ENCODE assay signal across 23 cellular contexts in genomic region chr1:85830837-85831236, GRCh38.
"Had no signal": no experiment of that assay in that cellular context is flagged by ENCODE, and none has a peak within 500 bp of the region (broad histone marks: within the 10 kb centered on the region; RNA-seq: fewer than 3 reads in every experiment).

No MANE protein-coding gene starts in this region.

- FAIRE-seq: bronchial epithelial cell, frontal cortex, TTC549 had no signal

- DNase-seq: activated CD4-positive, alpha-beta T cell treated with anti-CD3 and anti-CD28 coated beads for 4 hours; activated CD4-positive, alpha-beta T cell treated with anti-CD3 and anti-CD28 coated beads, Interleukin-2, amount 50 U/mL, for 4 hours; activated naive CD4-positive, alpha-beta T cell; activated T-cell treated with anti-CD3 and anti-CD28 coated beads for 4 hours; activated T-cell treated with anti-CD3 and anti-CD28 coated beads, Interleukin-2, amount 50 U/mL, for 72 hours; kidney glomerular epithelial cell; mucosa of descending colon; posterior cingulate gyrus; spleen; stimulated activated naive CD4-positive, alpha-beta T cell treated with Interleukin-2 at 50 U/mL for 16 hours had no signal

- H3K4me3 ChIP-seq: left lung, lung, mucosa of descending colon, spleen, tibial nerve had no signal

- H3K36me3 ChIP-seq: left lung, spleen, tibial nerve had no signal

- H3K4me1 ChIP-seq: left lung, spleen, tibial nerve had no signal

- ATAC-seq: activated naive CD4-positive, alpha-beta T cell treated with anti-CD3 and anti-CD28 coated beads, Interleukin-2, amount 50 U/mL, for 72 hours; activated T-cell treated with anti-CD3 and anti-CD28 coated beads, Interleukin-2, amount 50 U/mL, for 72 hours; left lung; mucosa of descending colon; natural killer cell treated with Interleukin-12 subunit alpha and Interleukin-12 subunit beta and Interleukin-15 and Interleukin-18, amount 100 ng/mL, for 72 hours; right cardiac atrium had no signal

- H3K4me3 Mint-ChIP-seq: activated T-cell treated with anti-CD3 and anti-CD28 coated beads, Interleukin-2, amount 50 U/mL, for 72 hours; central memory CD8-positive, alpha-beta T cell; dendritic cell treated with granulocyte-macrophage colony-stimulating factor and Interleukin-4, amounts not matched to agents 40 ng/mL and 50 ng/mL, for 4 days; natural killer cell treated with Interleukin-12 subunit alpha and Interleukin-12 subunit beta and Interleukin-15 and Interleukin-18, amount 100 ng/mL, for 72 hours had no signal

- H3K27me3 ChIP-seq: left lung, spleen, tibial nerve had no signal

- H3K27ac Mint-ChIP-seq: activated naive CD4-positive, alpha-beta T cell treated with anti-CD3 and anti-CD28 coated beads, Interleukin-2, amount 50 U/mL, for 72 hours; activated T-cell treated with anti-CD3 and anti-CD28 coated beads, Interleukin-2, amount 50 U/mL, for 72 hours; dendritic cell treated with granulocyte-macrophage colony-stimulating factor and Interleukin-4, amounts not matched to agents 40 ng/mL and 50 ng/mL, for 4 days; natural killer cell treated with Interleukin-12 subunit alpha and Interleukin-12 subunit beta and Interleukin-15 and Interleukin-18, amount 100 ng/mL, for 72 hours had no signal

- H3K9me3 ChIP-seq: mucosa of descending colon had no signal

- H3K27ac ChIP-seq: epithelial cell of prostate, left lung, spleen, tibial nerve, VCaP had no signal

- H3K27me3 Mint-ChIP-seq: central memory CD8-positive, alpha-beta T cell; dendritic cell treated with granulocyte-macrophage colony-stimulating factor and Interleukin-4, amounts not matched to agents 40 ng/mL and 50 ng/mL, for 4 days; natural killer cell treated with Interleukin-12 subunit alpha and Interleukin-12 subunit beta and Interleukin-15 and Interleukin-18, amount 100 ng/mL, for 72 hours had no signal

- H3K4me1 Mint-ChIP-seq: central memory CD8-positive, alpha-beta T cell had no signal
